In the genomic region with DNA sequence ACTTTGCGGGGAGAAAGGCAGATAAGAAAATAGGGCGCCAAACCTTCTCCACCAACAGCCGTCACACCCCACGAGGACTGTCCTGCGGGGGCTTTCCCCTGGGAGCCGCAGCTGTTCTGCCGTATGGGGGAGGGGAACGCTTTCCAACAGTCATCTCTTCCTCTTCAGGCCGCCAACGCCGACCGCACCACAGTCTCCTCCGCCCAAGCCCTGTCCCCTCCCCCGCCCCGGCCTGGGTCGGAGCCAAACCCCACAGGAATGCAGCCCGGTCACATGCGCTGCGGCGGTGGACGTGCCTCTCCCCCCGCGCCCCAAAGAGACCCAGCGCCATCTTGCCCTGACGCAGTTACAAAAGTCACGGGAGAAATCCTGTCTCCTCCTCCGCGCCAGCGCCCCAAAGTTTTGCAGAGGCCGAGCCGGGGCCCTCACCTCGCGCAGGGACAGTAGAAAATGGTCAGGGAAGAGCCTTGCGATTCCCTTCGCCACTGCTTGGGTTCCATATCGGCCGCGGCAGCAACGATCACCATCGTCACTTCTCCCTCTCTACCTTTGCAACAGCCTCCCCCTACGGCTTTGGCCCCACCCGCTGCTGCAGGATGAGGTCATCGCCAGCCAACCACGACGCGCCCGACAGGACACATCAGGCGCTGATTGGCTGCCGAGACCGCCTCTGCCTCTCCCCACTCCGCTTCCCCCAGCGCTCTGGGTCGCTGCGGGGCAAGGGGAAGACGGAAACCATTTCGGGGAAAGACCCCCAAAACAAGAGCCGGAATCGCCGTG, we compare ENCODE assay signal across 8 cellular contexts. TPM values are rescaled to one million over a fixed set of nuclear protein-coding genes. Genes with fewer than 3 reads are reported as not detected.
DNase-seq lines count a peak whose midpoint lies in the region; ATAC-seq and TF ChIP-seq lines count a peak whose summit lies in the region.

No MANE protein-coding gene starts in this region.

- ATAC-seq in GM19397 (IDR thresholded peaks at IDR 0.05; ENCODE audit: unreplicated experiment) = peak; percentile 74
- ATAC-seq in HG03565 (IDR thresholded peaks at IDR 0.05; ENCODE audit: unreplicated experiment) = peak; percentile 65

- H3K9me3 ChIP-seq in liver (ENCODE audit: control insufficient read depth in 4 of 4, low read length in 3 of 4) = no peaks in the 10 kb centered on the region

- H3K27me3 ChIP-seq in liver (ENCODE audit: control insufficient read depth in 4 of 4, insufficient read depth in 4 of 4, low read length in 3 of 4) = no peaks in the 10 kb centered on the region

- peak overlapping the region; percentile 83 to 96 (median 91) for H3K4me3 ChIP-seq in liver (ENCODE audit: low read depth in 1 of 3, low read length in 3 of 3)

- H3K36me3 ChIP-seq in liver (ENCODE audit: control insufficient read depth in 4 of 4, insufficient read depth in 3 of 4, low read depth in 1 of 4, low read length in 3 of 4) = no peaks in the 10 kb centered on the region

- under 1% methylated on average over 59 of the region's 59 CpGs for WGBS in liver

- no peak for TF ChIP-seq CTCF in liver (IDR thresholded peaks at IDR 0.05; ENCODE audit: low read depth, low read length, missing input control)

- peaks cover 3 to 36% (median 29%) of the 10 kb centered on the region in 4 donors for H3K4me1 ChIP-seq in liver (ENCODE audit: control insufficient read depth in 4 of 4, insufficient read depth in 4 of 4, low read length in 3 of 4)

- peak; percentile 31 to 46 for TF ChIP-seq RAD21 in liver (IDR thresholded peaks at IDR 0.05)

- H3K9ac ChIP-seq in liver (ENCODE audit: low read depth in 1 of 2, low read length in 2 of 2) = peak overlapping the region; percentile 99 to 100

- DNase-seq in CD1c-positive myeloid dendritic cell (ENCODE audit: extremely low spot score) = peak; percentile 99
- DNase-seq in NCI-H748 treated with DMSO at 0.1 percent for 48 hours (lab: John Stamatoyannopoulos, UW) = peak; percentile 91
- DNase-seq in activated CD4-positive, alpha-beta T cell treated with anti-CD3 and anti-CD28 coated beads, Interleukin-2, amount 50 U/mL, for 48 hours = peak; percentile 100
- peak; percentile 97 to 99 for DNase-seq in dermis microvascular lymphatic vessel endothelial cell (ENCODE audit: low read depth in 2 of 2)
- peak; percentile 99 for DNase-seq in stimulated activated CD4-positive, alpha-beta T cell treated with anti-CD3 and anti-CD28 coated beads, Interleukin-4, amount 100 ng/mL, for 1 hour

- peak overlapping the region; percentile 99 to 100 for H3K27ac ChIP-seq in liver (ENCODE audit: low read depth in 1 of 2, low read length in 2 of 2)

TF ChIP-seq in liver, 16 proteins besides CTCF, POLR2A, EP300 and RAD21:
- TF ChIP-seq NR2F2 (IDR thresholded peaks at IDR 0.05) = peak; percentile 8
- TF ChIP-seq SP1 (IDR thresholded peaks at IDR 0.05) = peak; percentile 68
- TF ChIP-seq REST (IDR thresholded peaks at IDR 0.05) = peak; percentile 83
- TF ChIP-seq FOXA1 (IDR thresholded peaks at IDR 0.05) = peak; percentile 72
- no peak for TF ChIP-seq HNF4G (IDR thresholded peaks at IDR 0.05)
- TF ChIP-seq HNF4A (conservative IDR thresholded peaks at IDR 0.05) = peak; percentile 70 to 75
- TF ChIP-seq YY1 (IDR thresholded peaks at IDR 0.05) = peak; percentile 100
- TF ChIP-seq EGR1 (IDR thresholded peaks at IDR 0.05; ENCODE audit: low read depth in 2 of 2) = peak; percentile 24 to 69
- TF ChIP-seq MAX (IDR thresholded peaks at IDR 0.05) = peak; percentile 59
- TF ChIP-seq ATF3 (IDR thresholded peaks at IDR 0.05) = peak; percentile 70
- TF ChIP-seq GABPA (IDR thresholded peaks at IDR 0.05 in 1 of 2, conservative IDR thresholded peaks at IDR 0.05 in 1 of 2) = no peak
- peak; percentile 96 to 97 for TF ChIP-seq JUND (IDR thresholded peaks at IDR 0.05)
- TF ChIP-seq, protein P1, sequence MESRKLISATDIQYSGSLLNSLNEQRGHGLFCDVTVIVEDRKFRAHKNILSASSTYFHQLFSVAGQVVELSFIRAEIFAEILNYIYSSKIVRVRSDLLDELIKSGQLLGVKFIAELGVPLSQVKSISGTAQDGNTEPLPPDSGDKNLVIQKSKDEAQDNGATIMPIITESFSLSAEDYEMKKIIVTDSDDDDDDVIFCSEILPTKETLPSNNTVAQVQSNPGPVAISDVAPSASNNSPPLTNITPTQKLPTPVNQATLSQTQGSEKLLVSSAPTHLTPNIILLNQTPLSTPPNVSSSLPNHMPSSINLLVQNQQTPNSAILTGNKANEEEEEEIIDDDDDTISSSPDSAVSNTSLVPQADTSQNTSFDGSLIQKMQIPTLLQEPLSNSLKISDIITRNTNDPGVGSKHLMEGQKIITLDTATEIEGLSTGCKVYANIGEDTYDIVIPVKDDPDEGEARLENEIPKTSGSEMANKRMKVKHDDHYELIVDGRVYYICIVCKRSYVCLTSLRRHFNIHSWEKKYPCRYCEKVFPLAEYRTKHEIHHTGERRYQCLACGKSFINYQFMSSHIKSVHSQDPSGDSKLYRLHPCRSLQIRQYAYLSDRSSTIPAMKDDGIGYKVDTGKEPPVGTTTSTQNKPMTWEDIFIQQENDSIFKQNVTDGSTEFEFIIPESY (IDR thresholded peaks at IDR 0.05) = peak; percentile 39
- TF ChIP-seq TAF1 (conservative IDR thresholded peaks at IDR 0.05) = no peak
- TF ChIP-seq FOXA2 (IDR thresholded peaks at IDR 0.05) = peak; percentile 3
- TF ChIP-seq RXRA (IDR thresholded peaks at IDR 0.05) = peak in 1 of 2 donors; percentile 48

RNA-seq across cellular contexts. Expression of gene KMT2E, which starts 1.3 kb away (rescaled TPM):
- total RNA-seq in dermis microvascular lymphatic vessel endothelial cell (85.6 and 166 TPM in 2 replicates), liver (10 to 100 TPM; 52.4 to 55.6 TPM)
- polyA plus RNA-seq in liver = 10 to 100 TPM in 1 of 2 donors, 1 to 10 TPM in 1; 7.1 to 32.5 TPM

Comparison
In these comparisons a context has a peak if more than half of its experiments do, and no peak if none do; other contexts are left out.
1. Peak in every context shown above with its lines: DNase-seq, ATAC-seq, H3K4me3 ChIP-seq and H3K27ac ChIP-seq.